ENCODE assay signal across 12 cellular contexts in genomic region chr1:193437785-193438184, GRCh38.
DNase-seq lines count a peak whose midpoint lies in the region; ATAC-seq and TF ChIP-seq lines count a peak whose summit lies in the region.
"Had no signal": no experiment of that assay in that cellular context is flagged by ENCODE, and none has a peak within 500 bp of the region (broad histone marks: within the 10 kb centered on the region; RNA-seq: fewer than 3 reads in every experiment).

No MANE protein-coding gene starts in this region.

- DNase-seq in GM13976 (ENCODE audit: low spot score), result peak; percentile 17
- DNase-seq in T-helper 17 cell, result no peak
- DNase-seq in transverse colon, result no peak
- no peak for DNase-seq in osteoblast (ENCODE audit: insufficient read length, low spot score, missing footprints)
- DNase-seq in BE2C, result no peak
- DNase-seq in activated T-helper 2 cell treated with anti-CD3 and anti-CD28 coated beads, Interferon-gamma antibody, Interleukin-2, Interleukin-4, amounts not matched to agents 10 μg/mL and 5 μg/mL and 100 μg/mL, durations not matched to agents 14 hours and 24 hours and 36 hours (ENCODE audit: low spot score), result no peak
- DNase-seq: COR-L47, GM23248, MV-4-11, small intestine had no signal

- no peaks in the 10 kb centered on the region for H4K20me1 ChIP-seq in osteoblast (ENCODE audit: insufficient read depth, low read length)

- no peak overlapping the region for H3K4me2 ChIP-seq in osteoblast (ENCODE audit: insufficient read depth, low read length)

- H3K27ac Mint-ChIP-seq in T-helper 17 cell, result peak overlapping the region; percentile 87
- no peak overlapping the region for H3K27ac Mint-ChIP-seq in activated T-helper 2 cell treated with anti-CD3 and anti-CD28 coated beads, Interferon-gamma antibody, Interleukin-2, Interleukin-4, amounts not matched to agents 10 μg/mL and 5 μg/mL and 100 μg/mL, durations not matched to agents 14 hours and 24 hours and 36 hours

- no peak overlapping the region for H2AFZ ChIP-seq in osteoblast (ENCODE audit: low read length)
- H2AFZ ChIP-seq: GM23248 had no signal

- TF ChIP-seq CTCF in GM13976 (IDR thresholded peaks at IDR 0.05; ENCODE audit: borderline replicate concordance, control extremely low read depth, extremely low read depth, insufficient read depth, missing control alignments) (no peak), transverse colon (IDR thresholded peaks at IDR 0.05) (no peak), osteoblast (IDR thresholded peaks at IDR 0.05; ENCODE audit: extremely low read depth, low read depth, low read length) (no peak), BE2C (IDR thresholded peaks at IDR 0.05; ENCODE audit: low read depth, low read length) (no peak)

- in situ Hi-C loops in GM13976 (cut with MboI; ENCODE audit: low sequenced_read_pairs, unreplicated experiment) (no loop called here), transverse colon (cut with MboI; ENCODE audit: low pct_ligation_motif_present in 1 of 4, low pct_unique_long_range_greater_than_20kb in 1 of 4, low sequenced_read_pairs in 3 of 4) (no loop called here)

- no peak for TF ChIP-seq POLR2A in transverse colon (IDR thresholded peaks at IDR 0.05)

- intact Hi-C loops in transverse colon (cut with DNase I; ENCODE audit: low total_unique reads), result no loop called here
- intact Hi-C loops in activated T-helper 2 cell treated with anti-CD3 and anti-CD28 coated beads, Interferon-gamma antibody, Interleukin-2, Interleukin-4, amounts not matched to agents 10 μg/mL and 5 μg/mL and 100 μg/mL, durations not matched to agents 14 hours and 24 hours and 36 hours (cut with micrococcal nuclease), result no loop called here

- H3K36me3 ChIP-seq in transverse colon (no peaks in the 10 kb centered on the region), osteoblast (ENCODE audit: insufficient read depth, low read length) (no peaks in the 10 kb centered on the region), BE2C (no peaks in the 10 kb centered on the region)

- no peaks in the 10 kb centered on the region for H3K79me2 ChIP-seq in osteoblast (ENCODE audit: insufficient read depth, low read length)

- H3K4me1 ChIP-seq in transverse colon (no peaks in the 10 kb centered on the region), osteoblast (ENCODE audit: insufficient read depth, low read length) (no peaks in the 10 kb centered on the region), BE2C (no peaks in the 10 kb centered on the region)

- H3K9me3 Mint-ChIP-seq in activated T-helper 2 cell treated with anti-CD3 and anti-CD28 coated beads, Interferon-gamma antibody, Interleukin-2, Interleukin-4, amounts not matched to agents 10 μg/mL and 5 μg/mL and 100 μg/mL, durations not matched to agents 14 hours and 24 hours and 36 hours, result peaks cover 57% of the 10 kb centered on the region

- no peak overlapping the region for H3K4me3 ChIP-seq in transverse colon
- no peak overlapping the region for H3K4me3 ChIP-seq in osteoblast (ENCODE audit: insufficient read depth, low read length)
- no peak overlapping the region for H3K4me3 ChIP-seq in BE2C (ENCODE audit: low read depth, low read length)
- H3K4me3 ChIP-seq: GM23248 had no signal

- ATAC-seq in GM19452 (IDR thresholded peaks at IDR 0.05; ENCODE audit: unreplicated experiment) (peak; percentile 79), HG02981 (IDR thresholded peaks at IDR 0.05; ENCODE audit: unreplicated experiment) (peak; percentile 62), T-helper 17 cell (peak; percentile 96)

- no peaks in the 10 kb centered on the region for H3K27me3 Mint-ChIP-seq in T-helper 17 cell
- no peaks in the 10 kb centered on the region for H3K27me3 Mint-ChIP-seq in activated T-helper 2 cell treated with anti-CD3 and anti-CD28 coated beads, Interferon-gamma antibody, Interleukin-2, Interleukin-4, amounts not matched to agents 10 μg/mL and 5 μg/mL and 100 μg/mL, durations not matched to agents 14 hours and 24 hours and 36 hours (ENCODE audit: low read depth)

- H3K9me3 ChIP-seq in T-helper 17 cell (ENCODE audit: control insufficient read depth, low read length, poor library complexity, severe bottlenecking) (no peaks in the 10 kb centered on the region), transverse colon (peaks cover 12 to 14% of the 10 kb centered on the region in 2 donors), osteoblast (ENCODE audit: low read depth, low read length) (no peaks in the 10 kb centered on the region), BE2C (peaks cover 6% of the 10 kb centered on the region; the same call in 1 of the 2 replicates)

- H3K4me3 Mint-ChIP-seq in T-helper 17 cell, result no peak overlapping the region
- H3K4me3 Mint-ChIP-seq in activated T-helper 2 cell treated with anti-CD3 and anti-CD28 coated beads, Interferon-gamma antibody, Interleukin-2, Interleukin-4, amounts not matched to agents 10 μg/mL and 5 μg/mL and 100 μg/mL, durations not matched to agents 14 hours and 24 hours and 36 hours (ENCODE audit: low read depth), result no peak overlapping the region

- H3K27me3 ChIP-seq in transverse colon (no peaks in the 10 kb centered on the region), osteoblast (ENCODE audit: insufficient read depth, low read length) (no peaks in the 10 kb centered on the region), BE2C (no peaks in the 10 kb centered on the region)

- H3K27ac ChIP-seq in transverse colon, result no peak overlapping the region
- no peak overlapping the region for H3K27ac ChIP-seq in osteoblast (ENCODE audit: low read depth, low read length)
- H3K27ac ChIP-seq: GM23248 had no signal

- TF ChIP-seq EP300 in transverse colon (IDR thresholded peaks at IDR 0.05; ENCODE audit: low read depth), result no peak

- H3K4me1 Mint-ChIP-seq in T-helper 17 cell, result peaks cover 5% of the 10 kb centered on the region
- peaks cover 28% of the 10 kb centered on the region for H3K4me1 Mint-ChIP-seq in activated T-helper 2 cell treated with anti-CD3 and anti-CD28 coated beads, Interferon-gamma antibody, Interleukin-2, Interleukin-4, amounts not matched to agents 10 μg/mL and 5 μg/mL and 100 μg/mL, durations not matched to agents 14 hours and 24 hours and 36 hours (ENCODE audit: low read depth)

- H3K36me3 Mint-ChIP-seq in T-helper 17 cell (ENCODE audit: low read depth), result peaks cover 7% of the 10 kb centered on the region
- peaks cover 55% of the 10 kb centered on the region for H3K36me3 Mint-ChIP-seq in activated T-helper 2 cell treated with anti-CD3 and anti-CD28 coated beads, Interferon-gamma antibody, Interleukin-2, Interleukin-4, amounts not matched to agents 10 μg/mL and 5 μg/mL and 100 μg/mL, durations not matched to agents 14 hours and 24 hours and 36 hours (ENCODE audit: low read depth)
